Comparison of ENCODE assay signal across 8 cellular contexts in the genomic region with DNA sequence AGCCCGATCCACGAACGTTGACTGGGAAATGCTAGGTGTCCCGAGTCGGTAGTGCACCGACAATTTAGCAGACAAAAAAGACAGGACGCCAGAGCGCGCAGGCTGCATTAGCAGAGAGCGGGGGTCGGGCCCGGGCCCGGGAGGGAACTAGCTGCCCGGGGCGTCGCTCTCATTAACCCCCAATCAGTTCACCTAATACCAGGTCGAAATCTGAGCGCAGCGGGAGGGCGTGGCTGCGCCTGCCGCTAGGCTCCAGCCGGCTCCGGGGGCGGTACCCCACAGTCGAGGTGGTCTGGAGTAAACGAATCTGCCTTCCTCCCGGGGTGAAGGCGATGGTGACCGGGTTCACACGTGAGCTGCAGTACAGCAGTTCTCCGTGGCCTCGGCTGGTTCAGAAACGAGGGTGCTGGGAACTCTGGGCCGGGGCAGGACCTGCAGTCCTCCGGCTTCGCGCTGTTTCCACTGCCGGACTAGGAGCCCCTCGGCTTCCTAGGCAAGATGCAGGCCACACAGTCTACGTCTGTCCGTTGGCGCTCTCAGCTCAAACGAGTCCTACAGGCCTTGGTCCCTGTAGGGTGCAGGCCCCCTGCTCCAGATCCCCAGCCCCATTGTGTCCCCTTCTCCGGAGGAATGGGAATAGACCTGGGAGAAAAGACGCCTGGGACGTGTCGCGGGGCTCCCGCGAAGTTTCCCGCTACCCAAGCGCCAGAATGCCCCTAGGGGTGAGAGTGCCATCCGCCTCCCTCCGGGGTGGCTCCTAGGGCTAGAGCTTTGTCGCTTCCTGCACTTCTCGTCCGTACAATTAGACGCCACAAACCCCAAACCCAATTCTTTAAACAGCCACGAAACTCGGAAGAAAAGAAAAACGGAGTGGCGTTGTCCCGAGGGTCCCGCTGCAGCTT. TPM values are rescaled to one million over a fixed set of nuclear protein-coding genes. Genes with fewer than 3 reads are reported as not detected.
DNase-seq lines count a peak whose midpoint lies in the region; ATAC-seq and TF ChIP-seq lines count a peak whose summit lies in the region.

No MANE protein-coding gene starts in this region.

- peaks cover 12% of the 10 kb centered on the region for H3K4me1 Mint-ChIP-seq in activated T-helper 17 cell treated with anti-CD3 and anti-CD28 coated beads, Interleukin-2, amount 50 U/mL, for 72 hours

- no peaks in the 10 kb centered on the region for H3K9me2 ChIP-seq in OCI-LY7 (ENCODE audit: insufficient read depth, low read length)

- no peaks in the 10 kb centered on the region for H3K79me2 ChIP-seq in OCI-LY7 (ENCODE audit: insufficient read depth, low read depth, low read length)

- no peak overlapping the region for H3K27ac ChIP-seq in A673 (ENCODE audit: low read depth, low read length, poor library complexity, severe bottlenecking)
- H3K27ac ChIP-seq in OCI-LY7 (ENCODE audit: low read depth, low read length, poor library complexity, severe bottlenecking): no peak overlapping the region
- H3K27ac ChIP-seq in heart right ventricle: peak overlapping the region in 1 of 10 donors; percentile 84

- H3K36me3 ChIP-seq in A673 (ENCODE audit: insufficient read depth, low read length, poor library complexity, severe bottlenecking): no peaks in the 10 kb centered on the region
- H3K36me3 ChIP-seq in OCI-LY7 (ENCODE audit: insufficient read depth, low read length): no peaks in the 10 kb centered on the region
- H3K36me3 ChIP-seq in heart right ventricle: no peaks in the 10 kb centered on the region
- no peaks in the 10 kb centered on the region for H3K36me3 ChIP-seq in skeletal muscle satellite cell (ENCODE audit: insufficient read depth, low read length)

- H2AFZ ChIP-seq in OCI-LY7 (ENCODE audit: low read length): peak overlapping the region; percentile 59; the same call in 1 of the 2 replicates

- H3K4me1 ChIP-seq in A673 (ENCODE audit: insufficient read depth, low read length, poor library complexity, severe bottlenecking) (peaks cover 22% of the 10 kb centered on the region), OCI-LY7 (ENCODE audit: insufficient read depth, low read length, poor library complexity, severe bottlenecking) (peaks cover 24% of the 10 kb centered on the region), heart right ventricle (peaks cover 31 to 64% (median 60%) of the 10 kb centered on the region in 9 donors), skeletal muscle satellite cell (ENCODE audit: control insufficient read depth, insufficient read depth, low read length) (peaks cover 52% of the 10 kb centered on the region)

- no peaks in the 10 kb centered on the region for H3K9me3 ChIP-seq in A673 (ENCODE audit: low read depth, low read length, poor library complexity, severe bottlenecking)
- H3K9me3 ChIP-seq in OCI-LY7 (ENCODE audit: low read length): no peaks in the 10 kb centered on the region
- no peaks in the 10 kb centered on the region for H3K9me3 ChIP-seq in heart right ventricle
- H3K9me3 ChIP-seq in skeletal muscle satellite cell (replicated peaks; ENCODE audit: low read length): no peaks in the 10 kb centered on the region

- H3K27me3 ChIP-seq in A673 (replicated peaks; ENCODE audit: insufficient read depth, low read depth, low read length, poor library complexity): peaks cover 68% of the 10 kb centered on the region
- H3K27me3 ChIP-seq in heart right ventricle: peaks cover 45 to 97% (median 89%) of the 10 kb centered on the region in 7 donors
- H3K27me3 ChIP-seq in skeletal muscle satellite cell (ENCODE audit: control insufficient read depth, insufficient read depth, low read length): peaks cover 95% of the 10 kb centered on the region

- H3K9ac ChIP-seq in skeletal muscle satellite cell (ENCODE audit: low read depth, low read length): no peak overlapping the region

- CTCF ChIA-PET in A673 (lab: Charles Lee) (interaction anchor here (0.5 kb wide), 1 partner anchor 1562 kb away, joined by 9 read pairs; no protein-coding TSS in a partner anchor), OCI-LY7 (lab: Charles Lee; ENCODE audit: unreplicated experiment) (no interaction called here)

- no peaks in the 10 kb centered on the region for H4K20me1 ChIP-seq in OCI-LY7 (ENCODE audit: insufficient read depth, low read length)

- H3K27ac Mint-ChIP-seq in activated T-helper 17 cell treated with anti-CD3 and anti-CD28 coated beads, Interleukin-2, amount 50 U/mL, for 72 hours: peak overlapping the region; percentile 98

- 1 to 2% methylated on average over 65 of the region's 65 CpGs for WGBS in heart right ventricle, 2 donors

- TF ChIP-seq CTCF in A673 (conservative IDR thresholded peaks at IDR 0.05; ENCODE audit: low read depth, low read length) (0 out of 2 replicates have a peak, but pooled peaks have one; percentile 7), OCI-LY7 (conservative IDR thresholded peaks at IDR 0.05; ENCODE audit: low read length) (no peak), heart right ventricle (IDR thresholded peaks at IDR 0.05) (no peak)

- H3K4me3 ChIP-seq in A673 (ENCODE audit: low read depth, low read length, poor library complexity, severe bottlenecking) (peak overlapping the region; percentile 61), OCI-LY7 (ENCODE audit: low read depth, low read length, poor library complexity, severe bottlenecking) (peak overlapping the region; percentile 65), heart right ventricle (peak overlapping the region; percentile 40 to 70 (median 56)), skeletal muscle satellite cell (ENCODE audit: low read length) (peak overlapping the region; percentile 67)

- peaks cover 58% of the 10 kb centered on the region for H3K36me3 Mint-ChIP-seq in activated T-helper 17 cell treated with anti-CD3 and anti-CD28 coated beads, Interleukin-2, amount 50 U/mL, for 72 hours (ENCODE audit: low read depth)

- peak overlapping the region; percentile 98 for H3K4me2 ChIP-seq in OCI-LY7 (ENCODE audit: low read length)
- H3K4me2 ChIP-seq in skeletal muscle satellite cell (ENCODE audit: low read length): peak overlapping the region; percentile 91

- no peaks in the 10 kb centered on the region for H3K9me3 Mint-ChIP-seq in activated T-helper 17 cell treated with anti-CD3 and anti-CD28 coated beads, Interleukin-2, amount 50 U/mL, for 72 hours

- intact Hi-C loops in A673 (cut with micrococcal nuclease; ENCODE audit: unreplicated experiment) (loop anchor here (10.0 kb wide), 2 partner anchors 110 to 170 kb away; no protein-coding TSS in a partner anchor), OCI-LY7 (cut with micrococcal nuclease; ENCODE audit: unreplicated experiment) (no loop called here), heart right ventricle (cut with DNase I) (loop anchor here in 1 of 10 donors (10.0 kb wide), 1 partner anchor 100 kb away; no protein-coding TSS in a partner anchor)

- peak; percentile 45 for DNase-seq in A673 (ENCODE audit: low spot score)
- DNase-seq in OCI-LY7 (ENCODE audit: low spot score): peak; percentile 24
- DNase-seq in heart right ventricle: peak in 1 of 2 donors; percentile 23
- no peak for DNase-seq in NCI-H187 treated with DMSO at 0.1 percent for 48 hours (lab: John Stamatoyannopoulos, UW)

- no peaks in the 10 kb centered on the region for H3K27me3 Mint-ChIP-seq in activated T-helper 17 cell treated with anti-CD3 and anti-CD28 coated beads, Interleukin-2, amount 50 U/mL, for 72 hours

- peak; percentile 25 for ATAC-seq in GM18873 (IDR thresholded peaks at IDR 0.05; ENCODE audit: low FRiP score, unreplicated experiment)
- ATAC-seq in HG03159 (IDR thresholded peaks at IDR 0.05; ENCODE audit: unreplicated experiment): peak; percentile 26
- ATAC-seq in activated T-helper 17 cell treated with anti-CD3 and anti-CD28 coated beads, Interleukin-2, amount 50 U/mL, for 72 hours (replicated peaks): peak; percentile 16
- peak in 5 of 8 donors; percentile 5 to 28 (median 10) for ATAC-seq in heart right ventricle

- POLR2A ChIA-PET in A673 (lab: Charles Lee; ENCODE audit: low non-redundant PET): interaction anchor here (0.7 kb wide), 1 partner anchor 381 kb away, joined by 10 read pairs; no protein-coding TSS in a partner anchor
- POLR2A ChIA-PET in OCI-LY7 (lab: Charles Lee): interaction anchor here (0.7 to 1.0 kb wide), 2 partner anchors 8 to 703 kb away, joined by 3 to 4 read pairs; no protein-coding TSS in a partner anchor

- BruUV-seq in A673 (replicated peaks; lab: Mats Ljungman, UMichigan) (no TSS peak), OCI-LY7 (replicated peaks; lab: Mats Ljungman, UMichigan) (no TSS peak)

- H3K4me3 Mint-ChIP-seq in activated T-helper 17 cell treated with anti-CD3 and anti-CD28 coated beads, Interleukin-2, amount 50 U/mL, for 72 hours: peak overlapping the region; percentile 99

RNA-seq across cellular contexts. Expression of gene GFI1, which starts 2.0 kb away (rescaled TPM):
- total RNA-seq in A673 (2021): 0.42 and 0.52 TPM in 2 replicates
- 0.44 and 0.50 TPM in 2 replicates for total RNA-seq in OCI-LY7 (2014; rRNA removed; shearing (Covaris generic))
- 0.30 and 1.1 TPM in 2 replicates for total RNA-seq in OCI-LY7 (2022)
- total RNA-seq in activated T-helper 17 cell treated with anti-CD3 and anti-CD28 coated beads, Interleukin-2, amount 50 U/mL, for 72 hours: 10 to 100 TPM; 33.0 to 38.6 TPM
- total RNA-seq in heart right ventricle: 1 to 10 TPM in 1 of 10 donors, under 1 TPM in 6, not detected in 3; 0.10 to 1.3 (median 0.18) TPM
- under 1 TPM; 0.09 to 0.15 TPM for polyA plus RNA-seq in heart right ventricle
- not detected in 2 replicates for total RNA-seq in skeletal muscle satellite cell (2012; rRNA removed)

Comparison
In these comparisons a context has a peak if more than half of its experiments do, and no peak if none do; other contexts are left out.
1. RNA of gene GFI1, which starts 2.0 kb away (total RNA-seq): 33.0 to 38.6 TPM in activated T-helper 17 cell treated with anti-CD3 and anti-CD28 coated beads, Interleukin-2, amount 50 U/mL, for 72 hours; 0.42 to 0.52 TPM in A673, 0.30 to 1.1 TPM in OCI-LY7 and 0.10 to 1.3 TPM in heart right ventricle; every median in the first group is over 10 times any median in the second.
2. Peak in every context shown above with its lines, with median percentiles within 50 percentile points of each other: H3K4me3 ChIP-seq and ATAC-seq.